Comparison of ENCODE assay signal across 8 cellular contexts in genomic region chr2:191758420-191759199, GRCh38.
DNase-seq lines count a peak whose midpoint lies in the region; ATAC-seq and TF ChIP-seq lines count a peak whose summit lies in the region.

No MANE protein-coding gene starts in this region.

- TF ChIP-seq CTCF in glutamatergic neuron (IDR thresholded peaks at IDR 0.05; ENCODE audit: partially characterized antibody, unreplicated experiment) (peak; percentile 65), spleen (IDR thresholded peaks at IDR 0.05 in 8 of 11, conservative IDR thresholded peaks at IDR 0.05 in 3 of 11) (peak; percentile 5 to 79 (median 60))

- H3K4me3 Mint-ChIP-seq in activated T-cell treated with anti-CD3 and anti-CD28 coated beads, Interleukin-2, amount 50 U/mL, for 72 hours = no peak overlapping the region
- H3K4me3 Mint-ChIP-seq in glutamatergic neuron (ENCODE audit: unreplicated experiment) = no peak overlapping the region

- 52 to 60% (median 59%) methylated on average over 13 of the region's 13 CpGs for WGBS in spleen, 5 donors

- H3K9me3 ChIP-seq in spleen = no peaks in the 10 kb centered on the region

- H3K4me1 Mint-ChIP-seq in activated T-cell treated with anti-CD3 and anti-CD28 coated beads, Interleukin-2, amount 50 U/mL, for 72 hours (ENCODE audit: low read depth) = no peaks in the 10 kb centered on the region
- H3K4me1 Mint-ChIP-seq in glutamatergic neuron (ENCODE audit: low read depth, unreplicated experiment) = peaks cover 7% of the 10 kb centered on the region

- H3K27me3 ChIP-seq in spleen (replicated peaks in 1 of 7) = no peaks in the 10 kb centered on the region

- H3K4me3 ChIP-seq in spleen = no peak overlapping the region

- no peaks in the 10 kb centered on the region for H3K36me3 ChIP-seq in spleen

- H3K4me1 ChIP-seq in spleen = peaks cover 0 to 13% (median 3%) of the 10 kb centered on the region in 6 donors

- H3K27ac ChIP-seq in spleen = peak overlapping the region in 1 of 8 donors; percentile 40

- TF ChIP-seq POLR2A in spleen (IDR thresholded peaks at IDR 0.05) = no peak

- no peak overlapping the region for H3K27ac Mint-ChIP-seq in activated T-cell treated with anti-CD3 and anti-CD28 coated beads, Interleukin-2, amount 50 U/mL, for 72 hours
- H3K27ac Mint-ChIP-seq in glutamatergic neuron (ENCODE audit: unreplicated experiment) = no peak overlapping the region

- ATAC-seq in GM21423 (IDR thresholded peaks at IDR 0.05; ENCODE audit: unreplicated experiment) = peak; percentile 100
- peak; percentile 100 for ATAC-seq in HG03571 (IDR thresholded peaks at IDR 0.05; ENCODE audit: unreplicated experiment)
- peak; percentile 91 to 95 for ATAC-seq in activated T-cell treated with anti-CD3 and anti-CD28 coated beads, Interleukin-2, amount 50 U/mL, for 72 hours (replicated peaks in 1 of 2)

- H3K9me3 Mint-ChIP-seq in activated T-cell treated with anti-CD3 and anti-CD28 coated beads, Interleukin-2, amount 50 U/mL, for 72 hours = no peaks in the 10 kb centered on the region
- H3K9me3 Mint-ChIP-seq in glutamatergic neuron (ENCODE audit: unreplicated experiment) = no peaks in the 10 kb centered on the region

- DNase-seq in EL (peak; percentile 80), RPMI7951 (ENCODE audit: low read depth) (peak; percentile 66), glutamatergic neuron (peak; percentile 53), spleen (peak; percentile 79), NCI-H128 (lab: John Stamatoyannopoulos, UW; ENCODE audit: unreplicated experiment) (no peak)
- DNase-seq in activated T-cell treated with anti-CD3 and anti-CD28 coated beads, Interleukin-2, amount 50 U/mL, for 72 hours = peak; percentile 51 to 55

- H3K36me3 Mint-ChIP-seq in activated T-cell treated with anti-CD3 and anti-CD28 coated beads, Interleukin-2, amount 50 U/mL, for 72 hours (ENCODE audit: insufficient read depth in 2 of 2) = peaks cover 0 to 1% of the 10 kb centered on the region in 2 donors
- no peaks in the 10 kb centered on the region for H3K36me3 Mint-ChIP-seq in glutamatergic neuron (ENCODE audit: unreplicated experiment)

- H3K27me3 Mint-ChIP-seq in activated T-cell treated with anti-CD3 and anti-CD28 coated beads, Interleukin-2, amount 50 U/mL, for 72 hours (ENCODE audit: low read depth) = peaks cover 6% of the 10 kb centered on the region
- no peaks in the 10 kb centered on the region for H3K27me3 Mint-ChIP-seq in glutamatergic neuron (ENCODE audit: unreplicated experiment)

- intact Hi-C loops in spleen (cut with DNase I; ENCODE audit: low total_unique reads) = no loop called here
